ENCODE assay signal across 8 cellular contexts in the genomic region with DNA sequence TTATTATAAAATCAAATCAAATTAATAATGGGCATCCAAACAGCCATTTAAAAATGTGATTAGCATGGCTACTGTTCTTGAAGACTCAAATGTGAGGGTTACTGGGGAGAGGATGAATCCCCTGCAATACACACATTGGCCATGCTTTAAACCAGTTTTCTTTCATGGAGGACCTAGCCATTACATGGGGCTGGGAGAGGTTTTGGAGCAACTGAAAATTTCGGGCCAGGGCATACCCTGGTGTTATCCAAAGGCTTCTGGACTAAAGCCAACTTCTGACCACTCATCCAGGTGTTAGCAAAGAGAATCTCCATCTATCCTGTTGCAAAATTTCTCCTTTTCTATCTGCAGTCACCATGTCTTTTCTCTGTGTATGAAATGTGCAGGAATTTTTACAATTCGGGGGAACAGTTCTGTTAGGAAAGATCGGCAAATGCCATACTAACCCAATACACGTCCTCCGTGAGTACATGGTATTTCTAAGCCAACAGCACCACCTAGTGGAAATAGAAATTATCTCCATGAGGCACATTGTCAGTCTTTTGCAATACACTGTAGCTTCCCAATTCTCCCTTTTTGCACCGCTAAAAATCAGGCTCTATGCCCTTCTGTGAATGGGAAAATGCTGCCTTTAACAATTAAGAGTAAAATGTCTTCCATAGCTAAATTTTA. TPM values are rescaled to one million over a fixed set of nuclear protein-coding genes. Genes with fewer than 3 reads are reported as not detected.
DNase-seq lines count a peak whose midpoint lies in the region; ATAC-seq, FAIRE-seq and TF ChIP-seq lines count a peak whose summit lies in the region.

No MANE protein-coding gene starts in this region.

- no peak overlapping the region for H3K27ac ChIP-seq in body of pancreas
- no peak overlapping the region for H3K27ac ChIP-seq in keratinocyte (ENCODE audit: control insufficient read depth, insufficient read depth, low read length)

- H3K9me3 ChIP-seq in body of pancreas (peaks cover 0 to 6% (median 0%) of the 10 kb centered on the region in 3 donors), keratinocyte (ENCODE audit: control insufficient read depth, low read depth, low read length) (peaks cover 4% of the 10 kb centered on the region)

- no peak overlapping the region for H3K9ac ChIP-seq in keratinocyte (ENCODE audit: control insufficient read depth, extremely low read depth, insufficient read depth, low read length)

- no peaks in the 10 kb centered on the region for H3K4me1 ChIP-seq in body of pancreas
- no peaks in the 10 kb centered on the region for H3K4me1 ChIP-seq in keratinocyte (ENCODE audit: control insufficient read depth, extremely low read depth, insufficient read depth, low read length)

- ATAC-seq in body of pancreas (no peak), HG03196 (IDR thresholded peaks at IDR 0.05; ENCODE audit: unreplicated experiment) (no peak), left colon (no peak), HG02623 (IDR thresholded peaks at IDR 0.05; ENCODE audit: unreplicated experiment) (no peak)

- no peak overlapping the region for H3K4me3 ChIP-seq in body of pancreas
- H3K4me3 ChIP-seq in keratinocyte (ENCODE audit: control insufficient read depth in 2 of 3, extremely low read depth in 1 of 3, insufficient read depth in 2 of 3, low read depth in 1 of 3, low read length in 3 of 3) = no peak overlapping the region

- no peaks in the 10 kb centered on the region for H3K79me2 ChIP-seq in keratinocyte (ENCODE audit: control insufficient read depth, insufficient read depth, low read length)

- no peak for TF ChIP-seq POLR2A in body of pancreas (IDR thresholded peaks at IDR 0.05)

- peak; percentile 32 to 70 (median 47) for TF ChIP-seq CTCF in body of pancreas (IDR thresholded peaks at IDR 0.05)
- peak; percentile 26 to 47 (median 45) for TF ChIP-seq CTCF in keratinocyte (optimal IDR thresholded peaks at IDR 0.05 in 1 of 3, IDR thresholded peaks at IDR 0.05 in 1 of 3, conservative IDR thresholded peaks at IDR 0.05 in 1 of 3; ENCODE audit: extremely low read depth in 1 of 3, insufficient read depth in 2 of 3, low read length in 3 of 3)

- dilution Hi-C loops in keratinocyte (cut with MboI; ENCODE audit: extremely low pct_ligation_motif_present, low sequenced_read_pairs) = no loop called here

- no peak overlapping the region for H2AFZ ChIP-seq in keratinocyte (ENCODE audit: control insufficient read depth, low read length)

- H3K4me2 ChIP-seq in keratinocyte (ENCODE audit: control insufficient read depth, extremely low read depth, insufficient read depth, low read depth, low read length) = no peak overlapping the region

- no peaks in the 10 kb centered on the region for H3K27me3 ChIP-seq in body of pancreas
- H3K27me3 ChIP-seq in keratinocyte (ENCODE audit: control insufficient read depth, extremely low read depth, insufficient read depth, low read length) = no peaks in the 10 kb centered on the region

- no peaks in the 10 kb centered on the region for H3K36me3 ChIP-seq in body of pancreas (replicated peaks in 1 of 2; ENCODE audit: insufficient read depth in 1 of 2, low read depth in 2 of 2)
- H3K36me3 ChIP-seq in keratinocyte (ENCODE audit: control insufficient read depth in 2 of 2, extremely low read depth in 1 of 2, insufficient read depth in 2 of 2, low read length in 2 of 2) = no peaks in the 10 kb centered on the region

- DNase-seq in AML-193 (lab: John Stamatoyannopoulos, UW) (peak; percentile 60 to 65), GF-D8 (lab: John Stamatoyannopoulos, UW) (peak; percentile 33), NCI-H2171 (lab: John Stamatoyannopoulos, UW) (peak; percentile 25), body of pancreas (peak in 1 of 4 donors; percentile 15), keratinocyte (ENCODE audit: low read depth, low spot score) (no peak), left colon (no peak)

- H4K20me1 ChIP-seq in keratinocyte (ENCODE audit: control insufficient read depth, extremely low read depth, insufficient read depth, low read length) = no peaks in the 10 kb centered on the region

- 16 to 19% methylated on average over 6 of the region's 6 CpGs for WGBS in body of pancreas, 2 donors

- H3K9me1 ChIP-seq in keratinocyte (ENCODE audit: control insufficient read depth, extremely low read depth, insufficient read depth, low read length) = no peaks in the 10 kb centered on the region

- no peak for FAIRE-seq in keratinocyte (lab: Jason Lieb, UNC)

- intact Hi-C loops in body of pancreas (cut with DNase I) = no loop called here
- intact Hi-C loops in left colon (cut with DNase I, micrococcal nuclease) = loop anchor here (5.0 to 10.0 kb wide), 2 partner anchors 434 to 437 kb away; no protein-coding TSS in a partner anchor

RNA-seq across cellular contexts. Expression of a gene that starts 47.0 kb away (rescaled TPM):
- 1 to 10 TPM; 2.3 to 3.6 TPM for total RNA-seq in body of pancreas
- 2.9 to 5.5 TPM (median 3.8 TPM) in 3 replicates for polyA plus RNA-seq in keratinocyte
- 1.1 TPM for polyA plus RNA-seq in keratinocyte (2011; ENCODE audit: low read depth)
- polyA plus RNA-seq in keratinocyte (2011; cell fraction: cytosol; rRNA removed) = 1.4 and 2.0 TPM in 2 replicates
- 13.4 and 13.5 TPM in 2 replicates for polyA plus RNA-seq in keratinocyte (2011; cell fraction: nucleus; rRNA removed)
- 1.0 and 2.6 TPM in 2 replicates for polyA plus RNA-seq in keratinocyte (2012; ENCODE audit: low replicate concordance)
- 3.3 to 7.8 TPM (median 4.1 TPM) in 3 replicates for polyA minus RNA-seq in keratinocyte
- 1.3 TPM for polyA minus RNA-seq in keratinocyte (2011; cell fraction: cytosol; rRNA and poly(A)+ RNA removed)
- polyA minus RNA-seq in keratinocyte (2011; cell fraction: nucleus; rRNA and poly(A)+ RNA removed) = 5.7 and 11.2 TPM in 2 replicates
- total RNA-seq in left colon = 1 to 10 TPM; 3.9 to 4.1 TPM

RNA-seq across cellular contexts. Expression of a gene that starts 56.0 kb away (rescaled TPM):
- total RNA-seq in body of pancreas (10 to 100 TPM; 14.8 to 23.7 TPM), left colon (1 to 10 TPM; 6.4 to 6.8 TPM)
- polyA plus RNA-seq in keratinocyte = 1.9 to 4.5 TPM (median 2.6 TPM) in 3 replicates
- polyA plus RNA-seq in keratinocyte (2011; ENCODE audit: low read depth) = 2.8 TPM
- polyA plus RNA-seq in keratinocyte (2011; cell fraction: cytosol; rRNA removed) = 0.92 and 1.7 TPM in 2 replicates
- 4.7 and 7.1 TPM in 2 replicates for polyA plus RNA-seq in keratinocyte (2011; cell fraction: nucleus; rRNA removed)
- 2.9 and 4.0 TPM in 2 replicates for polyA plus RNA-seq in keratinocyte (2012; ENCODE audit: low replicate concordance)
- polyA minus RNA-seq in keratinocyte = 1.0 to 6.4 TPM (median 2.7 TPM) in 3 replicates
- 2.5 TPM for polyA minus RNA-seq in keratinocyte (2011; cell fraction: cytosol; rRNA and poly(A)+ RNA removed)
- 6.0 and 12.6 TPM in 2 replicates for polyA minus RNA-seq in keratinocyte (2011; cell fraction: nucleus; rRNA and poly(A)+ RNA removed)

Comparison
In these comparisons a context has a peak if more than half of its experiments do, and no peak if none do; other contexts are left out.
1. DNase-seq: peak in AML-193 (2 of 2), GF-D8 (single experiment) and NCI-H2171 (single experiment); none in keratinocyte (single experiment) and left colon (0 of 2).